ENCODE assay signal across 8 cellular contexts in genomic region chr6:7108196-7108963, GRCh38. TPM values are rescaled to one million over a fixed set of nuclear protein-coding genes. Genes with fewer than 3 reads are reported as not detected.
DNase-seq lines count a peak whose midpoint lies in the region; ATAC-seq and TF ChIP-seq lines count a peak whose summit lies in the region.

No MANE protein-coding gene starts in this region.

- peaks cover 50% of the 10 kb centered on the region for H3K4me1 Mint-ChIP-seq in CD4-positive, alpha-beta T cell (ENCODE audit: low read depth)
- peaks cover 42% of the 10 kb centered on the region for H3K4me1 Mint-ChIP-seq in activated naive CD4-positive, alpha-beta T cell treated with anti-CD3 and anti-CD28 coated beads for 36 hours (ENCODE audit: low read depth)

- H3K27me3 ChIP-seq in CD4-positive, alpha-beta T cell (ENCODE audit: control insufficient read depth, insufficient read depth, low read length): no peaks in the 10 kb centered on the region
- H3K27me3 ChIP-seq in GM23248 (replicated peaks; ENCODE audit: insufficient read depth) (no peaks in the 10 kb centered on the region), ovary (no peaks in the 10 kb centered on the region)

- no peak for TF ChIP-seq CTCF in CD4-positive, alpha-beta T cell (IDR thresholded peaks at IDR 0.05)
- TF ChIP-seq CTCF in ovary (IDR thresholded peaks at IDR 0.05): no peak

- peaks cover 19% of the 10 kb centered on the region for H3K36me3 Mint-ChIP-seq in CD4-positive, alpha-beta T cell (ENCODE audit: low read depth)
- H3K36me3 Mint-ChIP-seq in activated naive CD4-positive, alpha-beta T cell treated with anti-CD3 and anti-CD28 coated beads for 36 hours (ENCODE audit: low read depth): peaks cover 6% of the 10 kb centered on the region

- peaks cover 35% of the 10 kb centered on the region for H3K4me1 ChIP-seq in GM23248 (ENCODE audit: insufficient read depth)
- peaks cover 7% of the 10 kb centered on the region for H3K4me1 ChIP-seq in ovary (ENCODE audit: insufficient read depth)

- peak overlapping the region; percentile 74 for H3K4me2 ChIP-seq in GM23248 (ENCODE audit: unreplicated experiment)

- peak overlapping the region; percentile 91 for H3K9ac ChIP-seq in GM23248

- 1% methylated on average over 35 to 91 of the region's 94 CpGs for WGBS in GM23248 (ENCODE audit: low coverage in 1 of 2, low lambda C conversion rate in 2 of 2, missing lambda C conversion rate in 2 of 2), 2 experiments
- WGBS in ovary, 3 donors: 0 to 1% (median 0%) methylated on average over 74 to 92 of the region's 94 CpGs

- CTCF ChIA-PET in CD4-positive, alpha-beta T cell (lab: Charles Lee): interaction anchor here (0.9 to 1.4 kb wide), 5 partner anchors 20 to 130 kb away, joined by 3 read pairs; no protein-coding TSS in a partner anchor
- CTCF ChIA-PET in activated naive CD4-positive, alpha-beta T cell treated with anti-CD3 and anti-CD28 coated beads for 36 hours (lab: Charles Lee): interaction anchor here (0.8 kb wide), 1 partner anchor 45 kb away, joined by 5 read pairs; no protein-coding TSS in a partner anchor

- H3K4me3 ChIP-seq in GM23248: peak overlapping the region; percentile 92
- peak overlapping the region; percentile 78 for H3K4me3 ChIP-seq in ovary

- H3K36me3 ChIP-seq in GM23248 (ENCODE audit: low read depth) (no peaks in the 10 kb centered on the region), ovary (no peaks in the 10 kb centered on the region)

- peak overlapping the region; percentile 93 for H3K27ac Mint-ChIP-seq in CD4-positive, alpha-beta T cell
- peak overlapping the region; percentile 93 for H3K27ac Mint-ChIP-seq in activated naive CD4-positive, alpha-beta T cell treated with anti-CD3 and anti-CD28 coated beads for 36 hours

- H3K4me3 Mint-ChIP-seq in CD4-positive, alpha-beta T cell: peak overlapping the region; percentile 96
- H3K4me3 Mint-ChIP-seq in activated naive CD4-positive, alpha-beta T cell treated with anti-CD3 and anti-CD28 coated beads for 36 hours: peak overlapping the region; percentile 90

- H3K27ac ChIP-seq in CD4-positive, alpha-beta T cell (ENCODE audit: low read depth, low read length): peak overlapping the region; percentile 74
- H3K27ac ChIP-seq in GM23248: peak overlapping the region; percentile 81
- peak overlapping the region; percentile 91 to 97 for H3K27ac ChIP-seq in ovary

- peak overlapping the region; percentile 90 for H2AFZ ChIP-seq in GM23248

- peaks cover 8% of the 10 kb centered on the region for H3F3A ChIP-seq in GM23248 (ENCODE audit: insufficient read depth)

- intact Hi-C loops in CD4-positive, alpha-beta T cell (cut with DNase I, micrococcal nuclease): loop anchor here (2.0 to 10.0 kb wide), 4 partner anchors 32 to 454 kb away; no protein-coding TSS in a partner anchor
- intact Hi-C loops in activated naive CD4-positive, alpha-beta T cell treated with anti-CD3 and anti-CD28 coated beads for 36 hours (cut with micrococcal nuclease): loop anchor here (2.0 to 5.0 kb wide), 3 partner anchors 191 to 298 kb away; partner anchors contain the start of gene SSR1
- intact Hi-C loops in head of caudate nucleus (cut with DNase I): no loop called here
- intact Hi-C loops in ovary (cut with DNase I): loop anchor here in 1 of 4 donors (10.0 kb wide), 1 partner anchor 344 kb away; no protein-coding TSS in a partner anchor

- POLR2A ChIA-PET in CD4-positive, alpha-beta T cell (lab: Charles Lee): interaction anchor here (0.8 to 8.2 kb wide), 12 partner anchors 8 to 449 kb away, joined by 3 to 85 read pairs (median 6); no protein-coding TSS in a partner anchor

- peak in 9 of 10 experiments; percentile 24 to 52 (median 38) for DNase-seq in CD4-positive, alpha-beta T cell
- DNase-seq in GM23248: peak; percentile 81
- peak; percentile 56 for DNase-seq in activated naive CD4-positive, alpha-beta T cell treated with anti-CD3 and anti-CD28 coated beads for 36 hours
- peak in 31 of 42 donors; percentile 12 to 59 (median 35) for DNase-seq in head of caudate nucleus
- DNase-seq in ovary: peak in 4 of 5 donors; percentile 50 to 77 (median 64)

- no peak for TF ChIP-seq POLR2A in ovary (IDR thresholded peaks at IDR 0.05)

- no peak for TF ChIP-seq EP300 in ovary (IDR thresholded peaks at IDR 0.05)

- peak; percentile 11 for ATAC-seq in CD4-positive, alpha-beta T cell (ENCODE audit: poor library complexity)
- no peak for ATAC-seq in HG03460 (IDR thresholded peaks at IDR 0.05; ENCODE audit: unreplicated experiment)
- ATAC-seq in GM18868 (IDR thresholded peaks at IDR 0.05; ENCODE audit: unreplicated experiment): no peak

- H4K20me1 ChIP-seq in GM23248 (ENCODE audit: insufficient read depth): peaks cover 7% of the 10 kb centered on the region; the same call in 1 of the 2 replicates

- H3K79me2 ChIP-seq in GM23248 (ENCODE audit: insufficient read depth): peaks cover 44% of the 10 kb centered on the region

- H3K9me3 ChIP-seq in CD4-positive, alpha-beta T cell (ENCODE audit: control insufficient read depth, low read length): no peaks in the 10 kb centered on the region
- no peaks in the 10 kb centered on the region for H3K9me3 ChIP-seq in GM23248 (ENCODE audit: low read depth)
- no peaks in the 10 kb centered on the region for H3K9me3 ChIP-seq in ovary

- H3K9me2 ChIP-seq in GM23248 (ENCODE audit: insufficient read depth): no peaks in the 10 kb centered on the region

- in situ Hi-C loops in GM23248 (cut with MboI): loop anchor here (10.0 kb wide), 1 partner anchor 136 kb away; no protein-coding TSS in a partner anchor

- H3K27me3 Mint-ChIP-seq in CD4-positive, alpha-beta T cell: no peaks in the 10 kb centered on the region
- no peaks in the 10 kb centered on the region for H3K27me3 Mint-ChIP-seq in activated naive CD4-positive, alpha-beta T cell treated with anti-CD3 and anti-CD28 coated beads for 36 hours (ENCODE audit: low read depth)

- no peaks in the 10 kb centered on the region for H3K9me3 Mint-ChIP-seq in CD4-positive, alpha-beta T cell
- H3K9me3 Mint-ChIP-seq in activated naive CD4-positive, alpha-beta T cell treated with anti-CD3 and anti-CD28 coated beads for 36 hours: no peaks in the 10 kb centered on the region

TF ChIP-seq in PFSK-1, 5 proteins besides CTCF, POLR2A, EP300 and RAD21:
- peak; percentile 70; the same call in 1 of the 2 replicates for TF ChIP-seq SIN3A (IDR thresholded peaks at IDR 0.05; ENCODE audit: borderline replicate concordance, insufficient read depth, low read length)
- TF ChIP-seq TAF1 (IDR thresholded peaks at IDR 0.05; ENCODE audit: borderline replicate concordance, insufficient read depth, low read length): peak; percentile 63; the same call in 1 of the 2 replicates
- TF ChIP-seq FOXP2 (optimal IDR thresholded peaks at IDR 0.05; ENCODE audit: borderline replicate concordance, extremely low read depth, extremely low read length, insufficient read depth): no peak
- peak; percentile 59; the same call in 1 of the 2 replicates for TF ChIP-seq POLR2AphosphoS5 (IDR thresholded peaks at IDR 0.05; ENCODE audit: low read depth, low read length)
- TF ChIP-seq, protein P1, sequence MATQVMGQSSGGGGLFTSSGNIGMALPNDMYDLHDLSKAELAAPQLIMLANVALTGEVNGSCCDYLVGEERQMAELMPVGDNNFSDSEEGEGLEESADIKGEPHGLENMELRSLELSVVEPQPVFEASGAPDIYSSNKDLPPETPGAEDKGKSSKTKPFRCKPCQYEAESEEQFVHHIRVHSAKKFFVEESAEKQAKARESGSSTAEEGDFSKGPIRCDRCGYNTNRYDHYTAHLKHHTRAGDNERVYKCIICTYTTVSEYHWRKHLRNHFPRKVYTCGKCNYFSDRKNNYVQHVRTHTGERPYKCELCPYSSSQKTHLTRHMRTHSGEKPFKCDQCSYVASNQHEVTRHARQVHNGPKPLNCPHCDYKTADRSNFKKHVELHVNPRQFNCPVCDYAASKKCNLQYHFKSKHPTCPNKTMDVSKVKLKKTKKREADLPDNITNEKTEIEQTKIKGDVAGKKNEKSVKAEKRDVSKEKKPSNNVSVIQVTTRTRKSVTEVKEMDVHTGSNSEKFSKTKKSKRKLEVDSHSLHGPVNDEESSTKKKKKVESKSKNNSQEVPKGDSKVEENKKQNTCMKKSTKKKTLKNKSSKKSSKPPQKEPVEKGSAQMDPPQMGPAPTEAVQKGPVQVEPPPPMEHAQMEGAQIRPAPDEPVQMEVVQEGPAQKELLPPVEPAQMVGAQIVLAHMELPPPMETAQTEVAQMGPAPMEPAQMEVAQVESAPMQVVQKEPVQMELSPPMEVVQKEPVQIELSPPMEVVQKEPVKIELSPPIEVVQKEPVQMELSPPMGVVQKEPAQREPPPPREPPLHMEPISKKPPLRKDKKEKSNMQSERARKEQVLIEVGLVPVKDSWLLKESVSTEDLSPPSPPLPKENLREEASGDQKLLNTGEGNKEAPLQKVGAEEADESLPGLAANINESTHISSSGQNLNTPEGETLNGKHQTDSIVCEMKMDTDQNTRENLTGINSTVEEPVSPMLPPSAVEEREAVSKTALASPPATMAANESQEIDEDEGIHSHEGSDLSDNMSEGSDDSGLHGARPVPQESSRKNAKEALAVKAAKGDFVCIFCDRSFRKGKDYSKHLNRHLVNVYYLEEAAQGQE (IDR thresholded peaks at IDR 0.05; ENCODE audit: insufficient read depth in 1 of 2, low read depth in 2 of 2, low read length in 2 of 2): no peak

RNA-seq across cellular contexts. Expression of gene RREB1, which starts 0.6 kb away (rescaled TPM):
- 10 to 100 TPM; 56.5 to 60.0 TPM for total RNA-seq in CD4-positive, alpha-beta T cell
- 9.4 and 12.4 TPM in 2 replicates for total RNA-seq in GM23248 (2014; rRNA removed; shearing (Covaris generic))
- polyA plus RNA-seq in GM23248 (2016; fragmentation: Nextera tagmentation; extraction: Ambion mirVana): 6.4 and 7.5 TPM in 2 replicates
- polyA plus RNA-seq in PFSK-1 (2012; ENCODE audit: insufficient read length, low read depth): 20.4 TPM
- total RNA-seq in activated naive CD4-positive, alpha-beta T cell treated with anti-CD3 and anti-CD28 coated beads for 36 hours: 10 to 100 TPM; 10.8 to 12.2 TPM
- 10 to 100 TPM; 21.1 to 64.4 (median 53.3) TPM for total RNA-seq in ovary
- 10 to 100 TPM in 1 of 2 donors, 1 to 10 TPM in 1; 7.3 to 15.1 TPM for polyA plus RNA-seq in ovary
